Comparison of ENCODE assay signal across 16 cellular contexts in genomic region chr13:91144054-91144453, GRCh38.
DNase-seq lines count a peak whose midpoint lies in the region; ATAC-seq and TF ChIP-seq lines count a peak whose summit lies in the region.
"Had no signal": no experiment of that assay in that cellular context is flagged by ENCODE, and none has a peak within 500 bp of the region (broad histone marks: within the 10 kb centered on the region; RNA-seq: fewer than 3 reads in every experiment).

No MANE protein-coding gene starts in this region.

- H3K4me3 Mint-ChIP-seq in chondrocyte (ENCODE audit: unreplicated experiment): no peak overlapping the region
- H3K4me3 Mint-ChIP-seq: activated naive CD4-positive, alpha-beta T cell treated with anti-CD3 and anti-CD28 coated beads, Interleukin-2, amount 50 U/mL, for 24 hours; CD4-positive, alpha-beta T cell; natural killer cell had no signal

- no peaks in the 10 kb centered on the region for H3K36me3 ChIP-seq in trophoblast cell (ENCODE audit: control insufficient read depth in 1 of 2, insufficient read depth in 2 of 2, low read length in 2 of 2)
- H3K36me3 ChIP-seq: Peyer's patch had no signal

- no peaks in the 10 kb centered on the region for H3K27me3 ChIP-seq in trophoblast cell (ENCODE audit: insufficient read depth, low read length)

- no peak overlapping the region for H3K9ac ChIP-seq in trophoblast cell (ENCODE audit: low read length)
- H3K9ac ChIP-seq: GM23248 had no signal

- WGBS in trophoblast cell (ENCODE audit: extremely low coverage, insufficient coverage, insufficient read length): no CpG with 5 or more reads among the region's 2 CpGs

- peak overlapping the region; percentile 16 for H4K8ac ChIP-seq in trophoblast cell (ENCODE audit: low read depth, low read length)

- no peak overlapping the region for H3K23ac ChIP-seq in trophoblast cell (ENCODE audit: low read length)

- peak overlapping the region; percentile 42 for H3K27ac ChIP-seq in trophoblast cell (ENCODE audit: low read depth, low read length)
- H3K27ac ChIP-seq: GM23248, HL-60, Peyer's patch, VCaP had no signal

- peak overlapping the region; percentile 52 for H2BK120ac ChIP-seq in trophoblast cell (ENCODE audit: insufficient read depth, low read length, poor library complexity)

- peak overlapping the region; percentile 95 for H3K18ac ChIP-seq in trophoblast cell (ENCODE audit: low read length)

- H3K4me1 Mint-ChIP-seq in chondrocyte (ENCODE audit: low read depth): peaks cover 50% of the 10 kb centered on the region
- H3K4me1 Mint-ChIP-seq: activated naive CD4-positive, alpha-beta T cell treated with anti-CD3 and anti-CD28 coated beads, Interleukin-2, amount 50 U/mL, for 24 hours; natural killer cell had no signal

- H4K91ac ChIP-seq in trophoblast cell (ENCODE audit: low read depth, low read length): peak overlapping the region; percentile 51

- intact Hi-C loops in head of caudate nucleus (cut with DNase I): no loop called here

- H3K14ac ChIP-seq in trophoblast cell (ENCODE audit: low read length): peak overlapping the region; percentile 87

- no peak overlapping the region for H2AK5ac ChIP-seq in trophoblast cell (ENCODE audit: low read length)

- no peaks in the 10 kb centered on the region for H3K79me2 ChIP-seq in trophoblast cell (ENCODE audit: control insufficient read depth, insufficient read depth, low read length, poor library complexity)

- no peak for ATAC-seq in GM21423 (IDR thresholded peaks at IDR 0.05; ENCODE audit: unreplicated experiment)

- H3K9me3 ChIP-seq in trophoblast cell (ENCODE audit: insufficient read depth, low read depth, low read length): no peaks in the 10 kb centered on the region
- H3K9me3 ChIP-seq: Peyer's patch had no signal

- peak overlapping the region; percentile 81 for H3K27ac Mint-ChIP-seq in chondrocyte (ENCODE audit: unreplicated experiment)
- H3K27ac Mint-ChIP-seq: activated naive CD4-positive, alpha-beta T cell treated with anti-CD3 and anti-CD28 coated beads, Interleukin-2, amount 50 U/mL, for 24 hours; CD4-positive, alpha-beta T cell; natural killer cell had no signal

- peak; percentile 84 for DNase-seq in Kasumi-1 (lab: John Stamatoyannopoulos, UW)
- DNase-seq in SHP77 (lab: John Stamatoyannopoulos, UW): peak; percentile 74 to 81
- no peak for DNase-seq in chondrocyte (ENCODE audit: low spot score)
- DNase-seq in trophoblast cell: peak in 1 of 2 donors; percentile 26
- no peak for DNase-seq in head of caudate nucleus
- DNase-seq in activated CD4-positive, CD25-positive, alpha-beta regulatory T cell treated with anti-CD3 and anti-CD28 coated beads, Interleukin-2, amount 50 U/mL, for 72 hours: no peak
- no peak for DNase-seq in NCI-H2227 treated with DMSO at 0.1 percent for 48 hours (lab: John Stamatoyannopoulos, UW)
- DNase-seq: CD4-positive, alpha-beta T cell; GM23248; natural killer cell; NCI-H2171; Peyer's patch had no signal

- no peak overlapping the region for H4K12ac ChIP-seq in trophoblast cell (ENCODE audit: low read depth, low read length)

- H3K4me2 ChIP-seq in trophoblast cell (ENCODE audit: low read length): no peak overlapping the region

- peak overlapping the region; percentile 6 for H3K4ac ChIP-seq in trophoblast cell (ENCODE audit: low read depth, low read length)

- no peaks in the 10 kb centered on the region for H3K36me3 Mint-ChIP-seq in chondrocyte (ENCODE audit: low read depth)
- H3K36me3 Mint-ChIP-seq: activated naive CD4-positive, alpha-beta T cell treated with anti-CD3 and anti-CD28 coated beads, Interleukin-2, amount 50 U/mL, for 24 hours; natural killer cell had no signal

- H2BK12ac ChIP-seq in trophoblast cell (ENCODE audit: low read length): peak overlapping the region; percentile 77

- H2BK5ac ChIP-seq in trophoblast cell (ENCODE audit: low read depth, low read length, poor library complexity): no peak overlapping the region

- peaks cover 20% of the 10 kb centered on the region for H3K79me1 ChIP-seq in trophoblast cell (ENCODE audit: low read length)

- H3K9me3 Mint-ChIP-seq in chondrocyte (ENCODE audit: low read depth): no peaks in the 10 kb centered on the region
- H3K9me3 Mint-ChIP-seq: activated naive CD4-positive, alpha-beta T cell treated with anti-CD3 and anti-CD28 coated beads, Interleukin-2, amount 50 U/mL, for 24 hours; CD4-positive, alpha-beta T cell had no signal

- TF ChIP-seq CTCF in chondrocyte (IDR thresholded peaks at IDR 0.05): no peak

- H3K4me1 ChIP-seq in trophoblast cell (ENCODE audit: control insufficient read depth in 1 of 2, insufficient read depth in 2 of 2, low read length in 2 of 2): peaks cover 7 to 15% of the 10 kb centered on the region in 2 experiments
- H3K4me1 ChIP-seq: Peyer's patch had no signal

- H2AFZ ChIP-seq in trophoblast cell (ENCODE audit: insufficient read depth, low read length, poor library complexity): no peak overlapping the region
- H2AFZ ChIP-seq: GM23248 had no signal

- H3K27me3 Mint-ChIP-seq in chondrocyte (ENCODE audit: low read depth): no peaks in the 10 kb centered on the region

- H3K4me3 ChIP-seq in trophoblast cell (ENCODE audit: low read depth, low read length): no peak overlapping the region
- H3K4me3 ChIP-seq: GM23248, Peyer's patch had no signal

Comparison
In these comparisons a context has a peak if more than half of its experiments do, and no peak if none do; other contexts are left out.
1. DNase-seq: peak in Kasumi-1 (2 of 2) and SHP77 (2 of 2); none in chondrocyte (single experiment), head of caudate nucleus (0 of 42), activated CD4-positive, CD25-positive, alpha-beta regulatory T cell treated with anti-CD3 and anti-CD28 coated beads, Interleukin-2, amount 50 U/mL, for 72 hours (single experiment) and NCI-H2227 treated with DMSO at 0.1 percent for 48 hours (single experiment).